ENCODE assay signal across 15 cellular contexts in genomic region chr12:101942206-101942605, GRCh38.
DNase-seq lines count a peak whose midpoint lies in the region; ATAC-seq and TF ChIP-seq lines count a peak whose summit lies in the region.
"Had no signal": no experiment of that assay in that cellular context is flagged by ENCODE, and none has a peak within 500 bp of the region (broad histone marks: within the 10 kb centered on the region; RNA-seq: fewer than 3 reads in every experiment).

No MANE protein-coding gene starts in this region.

- peaks cover 11% of the 10 kb centered on the region for H3K4me1 Mint-ChIP-seq in Caco-2 (ENCODE audit: low read depth, unreplicated experiment)
- H3K4me1 Mint-ChIP-seq in memory B cell: peaks cover 22% of the 10 kb centered on the region

- H3K27ac ChIP-seq in VCaP (peak overlapping the region; percentile 82; the same call in 1 of the 2 replicates), skeletal muscle tissue (ENCODE audit: low read depth, low read length) (peak overlapping the region; percentile 81)
- H3K27ac ChIP-seq: PC-9 had no signal

- H3K9ac ChIP-seq in skeletal muscle tissue (ENCODE audit: low read depth in 1 of 3, low read length in 3 of 3): no peak overlapping the region

- POLR2A ChIA-PET in Caco-2 (lab: Charles Lee): no interaction called here

- TF ChIP-seq CTCF in Caco-2 (IDR thresholded peaks at IDR 0.05; ENCODE audit: insufficient read depth in 1 of 2, low read depth in 1 of 2, low read length in 1 of 2, severe bottlenecking in 1 of 2, unreplicated experiment in 1 of 2): no peak
- TF ChIP-seq CTCF in VCaP (conservative IDR thresholded peaks at IDR 0.05): no peak

- no peak overlapping the region for H3K4me3 Mint-ChIP-seq in Caco-2 (ENCODE audit: unreplicated experiment)
- H3K4me3 Mint-ChIP-seq in memory B cell: no peak overlapping the region
- H3K4me3 Mint-ChIP-seq: H9 had no signal

- H3K9me3 Mint-ChIP-seq in Caco-2 (ENCODE audit: unreplicated experiment): no peaks in the 10 kb centered on the region
- no peaks in the 10 kb centered on the region for H3K9me3 Mint-ChIP-seq in memory B cell
- H3K9me3 Mint-ChIP-seq: H9 had no signal

- intact Hi-C loops in Caco-2 (cut with micrococcal nuclease; ENCODE audit: unreplicated experiment): loop anchor here (5.0 kb wide), 2 partner anchors 225 to 360 kb away; no protein-coding TSS in a partner anchor

- CTCF ChIA-PET in Caco-2 (lab: Charles Lee): interaction anchor here (0.6 to 0.7 kb wide), 3 partner anchors 24 to 542 kb away, joined by 3 to 5 read pairs (median 3); no protein-coding TSS in a partner anchor

- ATAC-seq in memory B cell (ENCODE audit: low read depth) (no peak), GM21717 (IDR thresholded peaks at IDR 0.05; ENCODE audit: unreplicated experiment) (no peak)

- H3K36me3 ChIP-seq in Caco-2 (ENCODE audit: control insufficient read depth, insufficient read depth, low read length) (no peaks in the 10 kb centered on the region), skeletal muscle tissue (ENCODE audit: control insufficient read depth in 3 of 3, insufficient read depth in 3 of 3, low read length in 3 of 3) (no peaks in the 10 kb centered on the region)
- H3K36me3 ChIP-seq: BE2C, MG63 had no signal

- H3K4me1 ChIP-seq in Caco-2 (peaks cover 26% of the 10 kb centered on the region), skeletal muscle tissue (ENCODE audit: control insufficient read depth in 3 of 3, insufficient read depth in 3 of 3, low read length in 3 of 3) (peaks cover 2 to 18% (median 9%) of the 10 kb centered on the region in 3 donors)
- H3K4me1 ChIP-seq: BE2C had no signal

- H3K27me3 Mint-ChIP-seq in Caco-2 (ENCODE audit: insufficient read depth, unreplicated experiment) (no peaks in the 10 kb centered on the region), memory B cell (no peaks in the 10 kb centered on the region)

- H3K9me3 ChIP-seq in Caco-2 (no peaks in the 10 kb centered on the region), skeletal muscle tissue (ENCODE audit: control insufficient read depth in 3 of 3, low read length in 3 of 3) (no peaks in the 10 kb centered on the region)
- H3K9me3 ChIP-seq: BE2C, MG63 had no signal

- H3K27me3 ChIP-seq in Caco-2 (replicated peaks; ENCODE audit: control insufficient read depth, insufficient read depth, low read length): no peaks in the 10 kb centered on the region
- no peaks in the 10 kb centered on the region for H3K27me3 ChIP-seq in skeletal muscle tissue (ENCODE audit: control insufficient read depth in 3 of 3, insufficient read depth in 3 of 3, low read length in 3 of 3)
- H3K27me3 ChIP-seq: MG63 had no signal

- H3K4me3 ChIP-seq in Caco-2 (ENCODE audit: low read depth, low read length) (no peak overlapping the region), skeletal muscle tissue (ENCODE audit: low read length in 3 of 3) (no peak overlapping the region)
- H3K4me3 ChIP-seq: MG63, PC-9 had no signal

- no TSS peak for BruUV-seq in Caco-2 (replicated peaks; lab: Mats Ljungman, UMichigan)

- peak overlapping the region; percentile 53 for H3K27ac Mint-ChIP-seq in Caco-2 (ENCODE audit: unreplicated experiment)
- H3K27ac Mint-ChIP-seq in memory B cell: peak overlapping the region; percentile 72

- DNase-seq in Caco-2: no peak
- no peak for DNase-seq in memory B cell (ENCODE audit: low spot score in 2 of 2)
- no peak for DNase-seq in amniotic stem cell (lab: John Stamatoyannopoulos, UW)
- DNase-seq in H4 (ENCODE audit: low spot score): no peak
- DNase-seq in A172 (ENCODE audit: low spot score): no peak
- DNase-seq: BE2C, H9, MG63, NCI-H1092 treated with DMSO at 0.1 percent for 48 hours, NCI-H1694, NCI-H69, PC-9 had no signal

- H3K36me3 Mint-ChIP-seq in Caco-2 (ENCODE audit: insufficient read depth, unreplicated experiment) (no peaks in the 10 kb centered on the region), memory B cell (peaks cover 10% of the 10 kb centered on the region)
